ENCODE assay signal across 9 cellular contexts in genomic region chr11:69718147-69718546, GRCh38. TPM values are rescaled to one million over a fixed set of nuclear protein-coding genes. Genes with fewer than 3 reads are reported as not detected.
DNase-seq lines count a peak whose midpoint lies in the region; ATAC-seq and TF ChIP-seq lines count a peak whose summit lies in the region.
"Had no signal": no experiment of that assay in that cellular context is flagged by ENCODE, and none has a peak within 500 bp of the region (broad histone marks: within the 10 kb centered on the region; RNA-seq: fewer than 3 reads in every experiment).

No MANE protein-coding gene starts in this region.

- H4K8ac ChIP-seq in mesenchymal stem cell (ENCODE audit: low read length) = no peak overlapping the region

- ATAC-seq in activated CD8-positive, alpha-beta T cell treated with anti-CD3 and anti-CD28 coated beads for 36 hours = peak; percentile 69
- ATAC-seq in lower lobe of right lung (no peak), HG03571 (IDR thresholded peaks at IDR 0.05; ENCODE audit: unreplicated experiment) (no peak)
- ATAC-seq in activated CD8-positive, alpha-beta memory T cell treated with anti-CD3 and anti-CD28 coated beads, Interleukin-2, amount 10 ng/mL, durations not matched to agents 7 days and 5 days = no peak

- H3K27ac Mint-ChIP-seq in activated CD8-positive, alpha-beta T cell treated with anti-CD3 and anti-CD28 coated beads for 36 hours = no peak overlapping the region
- no peak overlapping the region for H3K27ac Mint-ChIP-seq in activated CD8-positive, alpha-beta memory T cell treated with anti-CD3 and anti-CD28 coated beads, Interleukin-2, amount 10 ng/mL, durations not matched to agents 7 days and 5 days

- H3K27ac ChIP-seq in mesenchymal stem cell (ENCODE audit: low read length, poor library complexity, severe bottlenecking) (no peak overlapping the region), lower lobe of right lung (no peak overlapping the region)

- H3K79me2 ChIP-seq in Loucy (ENCODE audit: insufficient read depth, low read length) = no peaks in the 10 kb centered on the region

- no peak overlapping the region for H3K18ac ChIP-seq in mesenchymal stem cell (ENCODE audit: low read depth in 1 of 2, low read length in 2 of 2)

- H3K79me1 ChIP-seq in mesenchymal stem cell (replicated peaks; ENCODE audit: low read length, poor library complexity, severe bottlenecking) = no peaks in the 10 kb centered on the region

- no peaks in the 10 kb centered on the region for H4K20me1 ChIP-seq in Loucy (ENCODE audit: insufficient read depth, low read length, poor library complexity, severe bottlenecking)

- H3K4ac ChIP-seq in mesenchymal stem cell (ENCODE audit: low read depth in 1 of 2, low read length in 2 of 2) = no peak overlapping the region

- no peaks in the 10 kb centered on the region for H3K36me3 ChIP-seq in Loucy (ENCODE audit: insufficient read depth, low read length)
- H3K36me3 ChIP-seq in mesenchymal stem cell (ENCODE audit: control insufficient read depth in 1 of 2, insufficient read depth in 2 of 2, low read depth in 1 of 2, low read length in 2 of 2) = no peaks in the 10 kb centered on the region
- no peaks in the 10 kb centered on the region for H3K36me3 ChIP-seq in lower lobe of right lung

- H3K9ac ChIP-seq in Loucy (ENCODE audit: low read depth, low read length, poor library complexity, severe bottlenecking) = no peak overlapping the region
- no peak overlapping the region for H3K9ac ChIP-seq in mesenchymal stem cell (ENCODE audit: low read length)

- no peaks in the 10 kb centered on the region for H3K9me2 ChIP-seq in Loucy (replicated peaks; ENCODE audit: low read depth, low read length)

- no peaks in the 10 kb centered on the region for H3K9me3 Mint-ChIP-seq in activated CD8-positive, alpha-beta T cell treated with anti-CD3 and anti-CD28 coated beads for 36 hours
- H3K9me3 Mint-ChIP-seq in activated CD8-positive, alpha-beta memory T cell treated with anti-CD3 and anti-CD28 coated beads, Interleukin-2, amount 10 ng/mL, durations not matched to agents 7 days and 5 days (ENCODE audit: low read depth) = no peaks in the 10 kb centered on the region

- H3K27me3 Mint-ChIP-seq in activated CD8-positive, alpha-beta T cell treated with anti-CD3 and anti-CD28 coated beads for 36 hours = peaks cover 35% of the 10 kb centered on the region
- H3K27me3 Mint-ChIP-seq in activated CD8-positive, alpha-beta memory T cell treated with anti-CD3 and anti-CD28 coated beads, Interleukin-2, amount 10 ng/mL, durations not matched to agents 7 days and 5 days = peaks cover 42% of the 10 kb centered on the region

- CTCF ChIA-PET in activated CD8-positive, alpha-beta T cell treated with anti-CD3 and anti-CD28 coated beads for 36 hours (lab: Charles Lee) = interaction anchor here (1.5 kb wide), 1 partner anchor 9 kb away, joined by 6 read pairs; no protein-coding TSS in a partner anchor
- CTCF ChIA-PET in activated CD8-positive, alpha-beta memory T cell treated with anti-CD3 and anti-CD28 coated beads, Interleukin-2, amount 10 ng/mL, durations not matched to agents 7 days and 5 days (lab: Charles Lee) = interaction anchor here (0.8 to 1.4 kb wide), 2 partner anchors 32 to 164 kb away, joined by 3 read pairs; no protein-coding TSS in a partner anchor

- no peaks in the 10 kb centered on the region for H3K36me3 Mint-ChIP-seq in activated CD8-positive, alpha-beta T cell treated with anti-CD3 and anti-CD28 coated beads for 36 hours (ENCODE audit: low read depth)
- H3K36me3 Mint-ChIP-seq in activated CD8-positive, alpha-beta memory T cell treated with anti-CD3 and anti-CD28 coated beads, Interleukin-2, amount 10 ng/mL, durations not matched to agents 7 days and 5 days = no peaks in the 10 kb centered on the region

- H2AFZ ChIP-seq in Loucy (ENCODE audit: low read length) = no peak overlapping the region
- no peak overlapping the region for H2AFZ ChIP-seq in mesenchymal stem cell (ENCODE audit: low read depth, low read length)

- H3K4me1 ChIP-seq in Loucy (ENCODE audit: insufficient read depth, low read length, poor library complexity, severe bottlenecking) (peaks cover 11% of the 10 kb centered on the region), mesenchymal stem cell (ENCODE audit: control insufficient read depth, insufficient read depth, low read depth, low read length) (peaks cover 1% of the 10 kb centered on the region), lower lobe of right lung (no peaks in the 10 kb centered on the region)

- H2BK5ac ChIP-seq in mesenchymal stem cell (ENCODE audit: low read depth, low read length, poor library complexity, severe bottlenecking) = no peak overlapping the region

- H3K9me3 ChIP-seq in Loucy (ENCODE audit: insufficient read depth, low read depth, low read length) (no peaks in the 10 kb centered on the region), mesenchymal stem cell (ENCODE audit: control insufficient read depth, low read length) (no peaks in the 10 kb centered on the region), lower lobe of right lung (no peaks in the 10 kb centered on the region)

- POLR2A ChIA-PET in activated CD8-positive, alpha-beta T cell treated with anti-CD3 and anti-CD28 coated beads for 36 hours (lab: Charles Lee) = no interaction called here

- DNase-seq in NCI-H146 (lab: John Stamatoyannopoulos, UW) = peak; percentile 62
- no peak for DNase-seq in NCI-H146 treated with DMSO at 0.1 percent for 48 hours (lab: John Stamatoyannopoulos, UW; ENCODE audit: unreplicated experiment)
- peak; percentile 48 for DNase-seq in activated CD8-positive, alpha-beta T cell treated with anti-CD3 and anti-CD28 coated beads for 36 hours
- peak; percentile 58 for DNase-seq in mesenchymal stem cell
- no peak for DNase-seq in lower lobe of right lung
- no peak for DNase-seq in activated CD8-positive, alpha-beta memory T cell treated with anti-CD3 and anti-CD28 coated beads, Interleukin-2, amount 10 ng/mL, durations not matched to agents 7 days and 5 days

- no peaks in the 10 kb centered on the region for H3F3A ChIP-seq in Loucy (ENCODE audit: low read depth)

- intact Hi-C loops in activated CD8-positive, alpha-beta T cell treated with anti-CD3 and anti-CD28 coated beads for 36 hours (cut with micrococcal nuclease) = no loop called here
- intact Hi-C loops in lower lobe of right lung (cut with DNase I) = no loop called here

- no peak overlapping the region for H4K91ac ChIP-seq in mesenchymal stem cell (ENCODE audit: low read length)

- H2BK120ac ChIP-seq in mesenchymal stem cell (ENCODE audit: low read depth, low read length) = no peak overlapping the region

- H3K4me3 Mint-ChIP-seq in activated CD8-positive, alpha-beta T cell treated with anti-CD3 and anti-CD28 coated beads for 36 hours = no peak overlapping the region
- no peak overlapping the region for H3K4me3 Mint-ChIP-seq in activated CD8-positive, alpha-beta memory T cell treated with anti-CD3 and anti-CD28 coated beads, Interleukin-2, amount 10 ng/mL, durations not matched to agents 7 days and 5 days

- H3K4me3 ChIP-seq in Loucy (ENCODE audit: low read length, poor library complexity, severe bottlenecking) = no peak overlapping the region
- no peak overlapping the region for H3K4me3 ChIP-seq in mesenchymal stem cell (ENCODE audit: insufficient read depth in 1 of 2, low read depth in 1 of 2, low read length in 2 of 2)
- no peak overlapping the region for H3K4me3 ChIP-seq in lower lobe of right lung

- H3K4me1 Mint-ChIP-seq in activated CD8-positive, alpha-beta T cell treated with anti-CD3 and anti-CD28 coated beads for 36 hours (ENCODE audit: low read depth) = no peaks in the 10 kb centered on the region
- H3K4me1 Mint-ChIP-seq in activated CD8-positive, alpha-beta memory T cell treated with anti-CD3 and anti-CD28 coated beads, Interleukin-2, amount 10 ng/mL, durations not matched to agents 7 days and 5 days = no peaks in the 10 kb centered on the region

- no peak overlapping the region for H2BK12ac ChIP-seq in mesenchymal stem cell (ENCODE audit: low read length in 2 of 2)

- no peaks in the 10 kb centered on the region for H3K27me3 ChIP-seq in Loucy (ENCODE audit: insufficient read depth, low read length, poor library complexity, severe bottlenecking)
- peaks cover 56 to 79% of the 10 kb centered on the region in 2 experiments for H3K27me3 ChIP-seq in mesenchymal stem cell (ENCODE audit: control insufficient read depth in 1 of 2, insufficient read depth in 1 of 2, low read length in 2 of 2)
- H3K27me3 ChIP-seq in lower lobe of right lung (ENCODE audit: low read depth) = peaks cover 56% of the 10 kb centered on the region

- WGBS in mesenchymal stem cell = 2% methylated on average over 13 of the region's 13 CpGs

- no peak overlapping the region for H3K23ac ChIP-seq in mesenchymal stem cell (ENCODE audit: low read length in 2 of 2)

- H3K4me2 ChIP-seq in Loucy (ENCODE audit: low read depth, low read length, poor library complexity, severe bottlenecking) (peak overlapping the region; percentile 31), mesenchymal stem cell (ENCODE audit: low read length, poor library complexity, severe bottlenecking) (no peak overlapping the region)

- H3K14ac ChIP-seq in mesenchymal stem cell (ENCODE audit: low read length in 2 of 2) = no peak overlapping the region

- H2BK15ac ChIP-seq in mesenchymal stem cell (ENCODE audit: low read depth, poor library complexity, severe bottlenecking) = no peak overlapping the region

- TF ChIP-seq CTCF in Loucy (conservative IDR thresholded peaks at IDR 0.05; ENCODE audit: low read length) (peak; percentile 79), lower lobe of right lung (IDR thresholded peaks at IDR 0.05) (no peak)
- peak; percentile 35 for TF ChIP-seq CTCF in activated CD8-positive, alpha-beta T cell treated with anti-CD3 and anti-CD28 coated beads for 36 hours (IDR thresholded peaks at IDR 0.05)

- H2AK5ac ChIP-seq in mesenchymal stem cell (ENCODE audit: low read length, severe bottlenecking) = no peak overlapping the region

RNA-seq across cellular contexts. Expression of gene FGF19, which starts 14.3 kb away (rescaled TPM):
- not detected for total RNA-seq in activated CD8-positive, alpha-beta T cell treated with anti-CD3 and anti-CD28 coated beads for 36 hours
- not detected for polyA plus RNA-seq in mesenchymal stem cell (2013, experiment 1 of 2)
- 0.01 TPM for polyA plus RNA-seq in mesenchymal stem cell (2013, experiment 2 of 2)
- not detected for total RNA-seq in lower lobe of right lung
- total RNA-seq in activated CD8-positive, alpha-beta memory T cell treated with anti-CD3 and anti-CD28 coated beads, Interleukin-2, amount 10 ng/mL, durations not matched to agents 7 days and 5 days = not detected
- total RNA-seq: activated CD8-positive, alpha-beta memory T cell treated with anti-CD3 and anti-CD28 coated beads for 36 hours had no signal

RNA-seq across cellular contexts. Expression of gene LTO1, which starts 43.0 kb away (rescaled TPM):
- 10 to 100 TPM; 14.9 to 15.9 TPM for total RNA-seq in activated CD8-positive, alpha-beta T cell treated with anti-CD3 and anti-CD28 coated beads for 36 hours
- 12.8 TPM for polyA plus RNA-seq in mesenchymal stem cell (2013, experiment 1 of 2)
- polyA plus RNA-seq in mesenchymal stem cell (2013, experiment 2 of 2) = 12.4 TPM
- 23.7 TPM for total RNA-seq in lower lobe of right lung
- 10 to 100 TPM; 24.0 to 26.3 TPM for total RNA-seq in activated CD8-positive, alpha-beta memory T cell treated with anti-CD3 and anti-CD28 coated beads, Interleukin-2, amount 10 ng/mL, durations not matched to agents 7 days and 5 days

RNA-seq across cellular contexts. Expression of gene FGF4, which starts 57.0 kb away (rescaled TPM):
- not detected for total RNA-seq in activated CD8-positive, alpha-beta T cell treated with anti-CD3 and anti-CD28 coated beads for 36 hours
- polyA plus RNA-seq in mesenchymal stem cell (2013, experiment 1 of 2) = not detected
- not detected for polyA plus RNA-seq in mesenchymal stem cell (2013, experiment 2 of 2)
- total RNA-seq in lower lobe of right lung = not detected
- total RNA-seq in activated CD8-positive, alpha-beta memory T cell treated with anti-CD3 and anti-CD28 coated beads, Interleukin-2, amount 10 ng/mL, durations not matched to agents 7 days and 5 days = not detected
- total RNA-seq: activated CD8-positive, alpha-beta memory T cell treated with anti-CD3 and anti-CD28 coated beads for 36 hours had no signal

Comparison
In these comparisons a context has a peak if more than half of its experiments do, and no peak if none do; other contexts are left out.
1. DNase-seq: peak in NCI-H146 (single experiment), activated CD8-positive, alpha-beta T cell treated with anti-CD3 and anti-CD28 coated beads for 36 hours (single experiment) and mesenchymal stem cell (single experiment); none in NCI-H146 treated with DMSO at 0.1 percent for 48 hours (single experiment), lower lobe of right lung (single experiment) and activated CD8-positive, alpha-beta memory T cell treated with anti-CD3 and anti-CD28 coated beads, Interleukin-2, amount 10 ng/mL, durations not matched to agents 7 days and 5 days (single experiment).